Comparison of ENCODE assay signal across 23 cellular contexts in genomic region chr5:91670565-91670964, GRCh38.
DNase-seq lines count a peak whose midpoint lies in the region; ATAC-seq and TF ChIP-seq lines count a peak whose summit lies in the region.
"Had no signal": no experiment of that assay in that cellular context is flagged by ENCODE, and none has a peak within 500 bp of the region (broad histone marks: within the 10 kb centered on the region; RNA-seq: fewer than 3 reads in every experiment).

No MANE protein-coding gene starts in this region.

- POLR2A ChIA-PET in HEK293T (lab: Yijun Ruan, JAX) = interaction anchor here (0.7 kb wide), 1 partner anchor 549 kb away, joined by 3 read pairs; no protein-coding TSS in a partner anchor

- no peak for TF ChIP-seq CTCF in brain (conservative IDR thresholded peaks at IDR 0.05)

- peak overlapping the region in 1 of 5 experiments; percentile 8 for H3K4me3 Mint-ChIP-seq in brain
- H3K4me3 Mint-ChIP-seq: activated CD4-positive, alpha-beta memory T cell treated with anti-CD3 and anti-CD28 coated beads, Interleukin-2, amount 10 ng/mL, durations not matched to agents 7 days and 5 days; B cell; natural killer cell; T-helper 17 cell had no signal

- no peak for ATAC-seq in GM19455 (IDR thresholded peaks at IDR 0.05; ENCODE audit: unreplicated experiment)
- ATAC-seq in HG03280 (IDR thresholded peaks at IDR 0.05; ENCODE audit: unreplicated experiment) = no peak
- ATAC-seq in GM18861 (IDR thresholded peaks at IDR 0.05; ENCODE audit: unreplicated experiment) = no peak
- ATAC-seq: HCT116, natural killer cell, T-helper 17 cell had no signal

- DNase-seq in NCI-H146 (lab: John Stamatoyannopoulos, UW) = peak; percentile 13
- no peak for DNase-seq in NCI-H146 treated with DMSO at 0.1 percent for 48 hours (lab: John Stamatoyannopoulos, UW; ENCODE audit: unreplicated experiment)
- peak; percentile 15 for DNase-seq in HEK293T (ENCODE audit: extremely low spot score)
- DNase-seq in iPS-NIHi7 (ENCODE audit: extremely low spot score) = peak; percentile 61
- DNase-seq: activated CD4-positive, alpha-beta memory T cell treated with anti-CD3 and anti-CD28 coated beads, Interleukin-2, amount 10 ng/mL, durations not matched to agents 7 days and 5 days; activated naive CD4-positive, alpha-beta T cell treated with Interleukin-2 at 50 U/mL for 16 hours; amygdala; caudate nucleus; dorsolateral prefrontal cortex; foreskin fibroblast; IMR-90; natural killer cell; NCI-H1694 treated with DMSO at 0.1 percent for 48 hours; NCI-H524 treated with DMSO at 0.1 percent for 48 hours; PC-9; stimulated activated naive CD4-positive, alpha-beta T cell; T-helper 17 cell had no signal

- H3K9me3 Mint-ChIP-seq in brain = no peaks in the 10 kb centered on the region
- H3K9me3 Mint-ChIP-seq: activated CD4-positive, alpha-beta memory T cell treated with anti-CD3 and anti-CD28 coated beads, Interleukin-2, amount 10 ng/mL, durations not matched to agents 7 days and 5 days had no signal

- no peaks in the 10 kb centered on the region for H3K27me3 Mint-ChIP-seq in brain
- H3K27me3 Mint-ChIP-seq: activated CD4-positive, alpha-beta memory T cell treated with anti-CD3 and anti-CD28 coated beads, Interleukin-2, amount 10 ng/mL, durations not matched to agents 7 days and 5 days; B cell; T-helper 17 cell had no signal

- no peaks in the 10 kb centered on the region for H3K36me3 Mint-ChIP-seq in brain
- H3K36me3 Mint-ChIP-seq: natural killer cell had no signal

- CTCF ChIA-PET in HEK293T (lab: Yijun Ruan, JAX) = interaction anchor here (0.7 to 0.8 kb wide), 2 partner anchors 885 to 1701 kb away, joined by 3 read pairs; no protein-coding TSS in a partner anchor

- peaks cover 16% of the 10 kb centered on the region for H3K4me1 Mint-ChIP-seq in brain
- H3K4me1 Mint-ChIP-seq: activated CD4-positive, alpha-beta memory T cell treated with anti-CD3 and anti-CD28 coated beads, Interleukin-2, amount 10 ng/mL, durations not matched to agents 7 days and 5 days; B cell; natural killer cell had no signal

- H3K27ac Mint-ChIP-seq in brain = peak overlapping the region in 4 of 5 experiments; percentile 1 to 54 (median 17)
- H3K27ac Mint-ChIP-seq: activated CD4-positive, alpha-beta memory T cell treated with anti-CD3 and anti-CD28 coated beads, Interleukin-2, amount 10 ng/mL, durations not matched to agents 7 days and 5 days; B cell; natural killer cell; T-helper 17 cell had no signal

TF ChIP-seq in HEK293T, 16 proteins besides CTCF, POLR2A, EP300 and RAD21:
- TF ChIP-seq LEF1 (IDR thresholded peaks at IDR 0.05; ENCODE audit: borderline replicate concordance) (no peak), FOXA1 (IDR thresholded peaks at IDR 0.05) (no peak), PKNOX1 (IDR thresholded peaks at IDR 0.05) (no peak), FOXK2 (IDR thresholded peaks at IDR 0.05) (no peak), ELF4 (IDR thresholded peaks at IDR 0.05) (no peak), TARDBP (IDR thresholded peaks at IDR 0.05) (no peak), ARNT (IDR thresholded peaks at IDR 0.05) (no peak), SP1 (IDR thresholded peaks at IDR 0.05) (no peak), NFRKB (IDR thresholded peaks at IDR 0.05) (no peak), CTBP1 (IDR thresholded peaks at IDR 0.05; ENCODE audit: borderline replicate concordance) (no peak), HDGF (IDR thresholded peaks at IDR 0.05; ENCODE audit: borderline replicate concordance) (no peak), L3MBTL2 (conservative IDR thresholded peaks at IDR 0.05) (no peak), FOXM1 (IDR thresholded peaks at IDR 0.05; ENCODE audit: borderline replicate concordance) (no peak), SUZ12 (IDR thresholded peaks at IDR 0.05) (no peak), ZNF384 (IDR thresholded peaks at IDR 0.05) (no peak), BHLHE40 (IDR thresholded peaks at IDR 0.05; ENCODE audit: borderline replicate concordance) (no peak)
